In genomic region chr10:132159331-132160230, GRCh38 we compare ENCODE assay signal across 9 cellular contexts. TPM values are rescaled to one million over a fixed set of nuclear protein-coding genes. Genes with fewer than 3 reads are reported as not detected.
DNase-seq lines count a peak whose midpoint lies in the region; ATAC-seq and TF ChIP-seq lines count a peak whose summit lies in the region.
"Not testable (repeated sequence)": the region's sequence is repeated elsewhere in the genome, so short reads cannot be mapped to it uniquely, and the experiment has no call there.
"Had no signal": no experiment of that assay in that cellular context is flagged by ENCODE, and none has a peak within 500 bp of the region (broad histone marks: within the 10 kb centered on the region; RNA-seq: fewer than 3 reads in every experiment).

No MANE protein-coding gene starts in this region.

- DNase-seq in CD8-positive, alpha-beta memory T cell = peak; percentile 43 to 79 (median 57)
- peak; percentile 20 for DNase-seq in NB4 (ENCODE audit: low read depth)
- DNase-seq in activated CD8-positive, alpha-beta T cell treated with anti-CD3 and anti-CD28 coated beads, Interleukin-2, amount 10 ng/mL, durations not matched to agents 7 days and 5 days = peak; percentile 33
- peak; percentile 37 to 40 (median 40) for DNase-seq in effector memory CD8-positive, alpha-beta T cell
- DNase-seq in natural killer cell treated with Interleukin-12 subunit alpha and Interleukin-12 subunit beta and Interleukin-15 and Interleukin-18, amount 100 ng/mL, for 72 hours (ENCODE audit: low spot score) = peak; percentile 48

- H3K9me3 ChIP-seq in CD8-positive, alpha-beta memory T cell (ENCODE audit: low read length) = not testable (repeated sequence)

- POLR2A ChIA-PET in CD8-positive, alpha-beta memory T cell (lab: Charles Lee); activated CD8-positive, alpha-beta T cell treated with anti-CD3 and anti-CD28 coated beads, Interleukin-2, amount 10 ng/mL, durations not matched to agents 7 days and 5 days (lab: Charles Lee): not testable (repeated sequence)

- peaks cover 22 to 41% (median 39%) of the 10 kb centered on the region in 3 donors for H3K4me1 Mint-ChIP-seq in CD8-positive, alpha-beta memory T cell
- H3K4me1 Mint-ChIP-seq in T-helper 1 cell treated with Interleukin-12 subunit alpha and Interleukin-12 subunit beta and Interleukin-4 antibody, amounts not matched to agents 30 μg/mL and 1 μg/mL, for 36 hours (ENCODE audit: low read depth) = peaks cover 34% of the 10 kb centered on the region
- peaks cover 34% of the 10 kb centered on the region for H3K4me1 Mint-ChIP-seq in activated CD8-positive, alpha-beta T cell treated with anti-CD3 and anti-CD28 coated beads, Interleukin-2, amount 10 ng/mL, durations not matched to agents 7 days and 5 days (ENCODE audit: low read depth)
- H3K4me1 Mint-ChIP-seq in activated naive CD8-positive, alpha-beta T cell (ENCODE audit: low read depth) = peaks cover 29% of the 10 kb centered on the region
- peaks cover 22 to 28% of the 10 kb centered on the region in 2 donors for H3K4me1 Mint-ChIP-seq in effector memory CD8-positive, alpha-beta T cell (ENCODE audit: low read depth in 2 of 2)
- peaks cover 16 to 20% of the 10 kb centered on the region in 2 donors for H3K4me1 Mint-ChIP-seq in natural killer cell treated with Interleukin-12 subunit alpha and Interleukin-12 subunit beta and Interleukin-15 and Interleukin-18, amount 100 ng/mL, for 72 hours (ENCODE audit: low read depth in 2 of 2)
- H3K4me1 Mint-ChIP-seq in stimulated activated naive CD8-positive, alpha-beta T cell treated with anti-CD3 and anti-CD28 coated beads, Interleukin-15, Interleukin-2, amounts not matched to agents 100 ng/mL and 50 ng/mL, for 24 hours (ENCODE audit: low read depth) = peaks cover 13% of the 10 kb centered on the region

- H3K27ac Mint-ChIP-seq in CD8-positive, alpha-beta memory T cell = peak overlapping the region; percentile 67 to 100 (median 96)
- H3K27ac Mint-ChIP-seq in T-helper 1 cell treated with Interleukin-12 subunit alpha and Interleukin-12 subunit beta and Interleukin-4 antibody, amounts not matched to agents 30 μg/mL and 1 μg/mL, for 36 hours = peak overlapping the region; percentile 98
- peak overlapping the region; percentile 72 for H3K27ac Mint-ChIP-seq in activated CD8-positive, alpha-beta T cell treated with anti-CD3 and anti-CD28 coated beads, Interleukin-2, amount 10 ng/mL, durations not matched to agents 7 days and 5 days
- peak overlapping the region; percentile 28 for H3K27ac Mint-ChIP-seq in activated naive CD8-positive, alpha-beta T cell
- peak overlapping the region; percentile 96 to 97 for H3K27ac Mint-ChIP-seq in effector memory CD8-positive, alpha-beta T cell
- peak overlapping the region; percentile 56 to 82 for H3K27ac Mint-ChIP-seq in natural killer cell treated with Interleukin-12 subunit alpha and Interleukin-12 subunit beta and Interleukin-15 and Interleukin-18, amount 100 ng/mL, for 72 hours
- H3K27ac Mint-ChIP-seq in stimulated activated naive CD8-positive, alpha-beta T cell treated with anti-CD3 and anti-CD28 coated beads, Interleukin-15, Interleukin-2, amounts not matched to agents 100 ng/mL and 50 ng/mL, for 24 hours = peak overlapping the region; percentile 77

- H3K27me3 Mint-ChIP-seq in CD8-positive, alpha-beta memory T cell; T-helper 1 cell treated with Interleukin-12 subunit alpha and Interleukin-12 subunit beta and Interleukin-4 antibody, amounts not matched to agents 30 μg/mL and 1 μg/mL, for 36 hours (ENCODE audit: low read depth); activated CD8-positive, alpha-beta T cell treated with anti-CD3 and anti-CD28 coated beads, Interleukin-2, amount 10 ng/mL, durations not matched to agents 7 days and 5 days (ENCODE audit: low read depth); activated naive CD8-positive, alpha-beta T cell; effector memory CD8-positive, alpha-beta T cell; natural killer cell treated with Interleukin-12 subunit alpha and Interleukin-12 subunit beta and Interleukin-15 and Interleukin-18, amount 100 ng/mL, for 72 hours; stimulated activated naive CD8-positive, alpha-beta T cell treated with anti-CD3 and anti-CD28 coated beads, Interleukin-15, Interleukin-2, amounts not matched to agents 100 ng/mL and 50 ng/mL, for 24 hours: not testable (repeated sequence)

- ATAC-seq in activated CD8-positive, alpha-beta T cell treated with anti-CD3 and anti-CD28 coated beads, Interleukin-2, amount 10 ng/mL, durations not matched to agents 7 days and 5 days; natural killer cell treated with Interleukin-12 subunit alpha and Interleukin-12 subunit beta and Interleukin-15 and Interleukin-18, amount 100 ng/mL, for 72 hours: not testable (repeated sequence)
- peak; percentile 51 for ATAC-seq in effector memory CD8-positive, alpha-beta T cell (replicated peaks)

- TF ChIP-seq CTCF in NB4 (IDR thresholded peaks at IDR 0.05; ENCODE audit: low read depth, low read length) = not testable (repeated sequence)

- H3K4me3 ChIP-seq in CD8-positive, alpha-beta memory T cell (ENCODE audit: low read length) = peak overlapping the region; percentile 43
- H3K4me3 ChIP-seq in NB4 (ENCODE audit: low read depth, low read length) = not testable (repeated sequence)

- not testable (repeated sequence) for H3K36me3 ChIP-seq in CD8-positive, alpha-beta memory T cell (ENCODE audit: insufficient read depth, low read length)

- TF ChIP-seq POLR2A in NB4 (IDR thresholded peaks at IDR 0.05; ENCODE audit: extremely low read depth, insufficient read length) = not testable (repeated sequence)

- not testable (repeated sequence) for H3K27me3 ChIP-seq in CD8-positive, alpha-beta memory T cell (ENCODE audit: insufficient read depth, low read length, poor library complexity, severe bottlenecking)

- peak overlapping the region in 4 of 7 donors; percentile 18 to 77 (median 52) for H3K4me3 Mint-ChIP-seq in CD8-positive, alpha-beta memory T cell
- H3K4me3 Mint-ChIP-seq in T-helper 1 cell treated with Interleukin-12 subunit alpha and Interleukin-12 subunit beta and Interleukin-4 antibody, amounts not matched to agents 30 μg/mL and 1 μg/mL, for 36 hours = peak overlapping the region; percentile 72
- H3K4me3 Mint-ChIP-seq in activated CD8-positive, alpha-beta T cell treated with anti-CD3 and anti-CD28 coated beads, Interleukin-2, amount 10 ng/mL, durations not matched to agents 7 days and 5 days; activated naive CD8-positive, alpha-beta T cell; stimulated activated naive CD8-positive, alpha-beta T cell treated with anti-CD3 and anti-CD28 coated beads, Interleukin-15, Interleukin-2, amounts not matched to agents 100 ng/mL and 50 ng/mL, for 24 hours: not testable (repeated sequence)
- H3K4me3 Mint-ChIP-seq in effector memory CD8-positive, alpha-beta T cell = peak overlapping the region; percentile 27 to 29
- H3K4me3 Mint-ChIP-seq in natural killer cell treated with Interleukin-12 subunit alpha and Interleukin-12 subunit beta and Interleukin-15 and Interleukin-18, amount 100 ng/mL, for 72 hours = peak overlapping the region; percentile 63

- CTCF ChIA-PET in CD8-positive, alpha-beta memory T cell (lab: Charles Lee); activated CD8-positive, alpha-beta T cell treated with anti-CD3 and anti-CD28 coated beads, Interleukin-2, amount 10 ng/mL, durations not matched to agents 7 days and 5 days (lab: Charles Lee): not testable (repeated sequence)

- H3K4me1 ChIP-seq in CD8-positive, alpha-beta memory T cell (ENCODE audit: insufficient read depth, low read length) = peaks cover 31% of the 10 kb centered on the region

- peak overlapping the region; percentile 91 for H3K27ac ChIP-seq in CD8-positive, alpha-beta memory T cell (ENCODE audit: low read depth, low read length)

- peaks cover 0 to 22% (median 9%) of the 10 kb centered on the region in 5 donors for H3K9me3 Mint-ChIP-seq in CD8-positive, alpha-beta memory T cell
- H3K9me3 Mint-ChIP-seq in T-helper 1 cell treated with Interleukin-12 subunit alpha and Interleukin-12 subunit beta and Interleukin-4 antibody, amounts not matched to agents 30 μg/mL and 1 μg/mL, for 36 hours; activated CD8-positive, alpha-beta T cell treated with anti-CD3 and anti-CD28 coated beads, Interleukin-2, amount 10 ng/mL, durations not matched to agents 7 days and 5 days (ENCODE audit: insufficient read depth); activated naive CD8-positive, alpha-beta T cell (ENCODE audit: low read depth); effector memory CD8-positive, alpha-beta T cell; natural killer cell treated with Interleukin-12 subunit alpha and Interleukin-12 subunit beta and Interleukin-15 and Interleukin-18, amount 100 ng/mL, for 72 hours; stimulated activated naive CD8-positive, alpha-beta T cell treated with anti-CD3 and anti-CD28 coated beads, Interleukin-15, Interleukin-2, amounts not matched to agents 100 ng/mL and 50 ng/mL, for 24 hours: not testable (repeated sequence)

- not testable (repeated sequence) for H3K36me3 Mint-ChIP-seq in CD8-positive, alpha-beta memory T cell; T-helper 1 cell treated with Interleukin-12 subunit alpha and Interleukin-12 subunit beta and Interleukin-4 antibody, amounts not matched to agents 30 μg/mL and 1 μg/mL, for 36 hours (ENCODE audit: low read depth); activated CD8-positive, alpha-beta T cell treated with anti-CD3 and anti-CD28 coated beads, Interleukin-2, amount 10 ng/mL, durations not matched to agents 7 days and 5 days (ENCODE audit: low read depth); activated naive CD8-positive, alpha-beta T cell; natural killer cell treated with Interleukin-12 subunit alpha and Interleukin-12 subunit beta and Interleukin-15 and Interleukin-18, amount 100 ng/mL, for 72 hours; stimulated activated naive CD8-positive, alpha-beta T cell treated with anti-CD3 and anti-CD28 coated beads, Interleukin-15, Interleukin-2, amounts not matched to agents 100 ng/mL and 50 ng/mL, for 24 hours (ENCODE audit: low read depth)
- peaks cover 14% of the 10 kb centered on the region for H3K36me3 Mint-ChIP-seq in effector memory CD8-positive, alpha-beta T cell (ENCODE audit: insufficient read depth)

RNA-seq across cellular contexts. Expression of gene DPYSL4, which starts 27.2 kb away (rescaled TPM):
- 1 to 10 TPM; 3.2 to 3.3 TPM for total RNA-seq in CD8-positive, alpha-beta memory T cell
- not detected for polyA plus RNA-seq in CD8-positive, alpha-beta memory T cell
- 1 to 10 TPM; 1.2 to 2.2 TPM for total RNA-seq in activated CD8-positive, alpha-beta T cell treated with anti-CD3 and anti-CD28 coated beads, Interleukin-2, amount 10 ng/mL, durations not matched to agents 7 days and 5 days
- 10 to 100 TPM in 1 of 2 donors, 1 to 10 TPM in 1; 6.5 to 19.2 TPM for total RNA-seq in natural killer cell treated with Interleukin-12 subunit alpha and Interleukin-12 subunit beta and Interleukin-15 and Interleukin-18, amount 100 ng/mL, for 72 hours
- polyA plus RNA-seq: IgD-negative memory B cell had no signal

Comparison
In these comparisons a context has a peak if more than half of its experiments do, and no peak if none do; other contexts are left out.
1. H3K27ac Mint-ChIP-seq: peak in every context shown above with its lines; median percentile 98 in T-helper 1 cell treated with Interleukin-12 subunit alpha and Interleukin-12 subunit beta and Interleukin-4 antibody, amounts not matched to agents 30 μg/mL and 1 μg/mL, for 36 hours; 96 in effector memory CD8-positive, alpha-beta T cell; 96 in CD8-positive, alpha-beta memory T cell; 77 in stimulated activated naive CD8-positive, alpha-beta T cell treated with anti-CD3 and anti-CD28 coated beads, Interleukin-15, Interleukin-2, amounts not matched to agents 100 ng/mL and 50 ng/mL, for 24 hours; 72 in activated CD8-positive, alpha-beta T cell treated with anti-CD3 and anti-CD28 coated beads, Interleukin-2, amount 10 ng/mL, durations not matched to agents 7 days and 5 days; 69 in natural killer cell treated with Interleukin-12 subunit alpha and Interleukin-12 subunit beta and Interleukin-15 and Interleukin-18, amount 100 ng/mL, for 72 hours; 28 in activated naive CD8-positive, alpha-beta T cell.